ENCODE assay signal across 8 cellular contexts in the genomic region with DNA sequence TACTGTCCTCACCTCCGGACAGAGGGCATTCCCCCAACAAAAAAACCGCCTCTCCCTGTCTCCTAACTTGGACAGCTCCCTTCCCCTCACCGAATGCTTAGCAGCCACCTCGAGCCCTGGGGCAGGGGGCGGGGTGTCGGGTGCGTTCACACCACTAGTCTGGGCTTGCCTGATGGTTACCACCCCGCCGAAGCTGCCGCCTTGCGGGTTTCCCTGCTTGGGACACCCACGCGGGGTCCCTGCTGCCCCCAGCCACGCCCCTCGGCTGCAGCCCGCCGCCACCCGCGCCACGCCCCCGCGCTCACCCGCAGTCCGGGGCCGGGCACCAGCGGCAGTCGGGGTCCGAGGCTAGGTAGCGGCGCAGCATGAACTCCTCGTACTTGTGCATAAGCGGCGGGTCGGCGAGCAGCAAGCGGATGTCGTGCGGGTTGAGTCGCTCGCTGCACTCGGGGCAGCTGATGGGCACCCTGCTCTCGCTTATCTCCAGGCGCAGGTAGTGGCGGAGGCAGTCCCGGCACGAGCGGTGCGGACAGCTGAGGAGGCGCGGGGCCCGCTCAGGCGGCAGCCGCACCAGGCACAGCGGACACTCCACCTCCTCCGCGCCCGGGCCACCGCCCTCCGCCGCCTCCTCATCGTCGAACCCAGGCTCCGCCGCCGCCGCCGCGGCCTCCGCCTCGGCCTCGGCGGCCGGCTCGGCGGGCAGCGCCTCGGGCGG. TPM values are rescaled to one million over a fixed set of nuclear protein-coding genes. Genes with fewer than 3 reads are reported as not detected.
A peak's percentile ranks its signal among the peaks of the same experiment; 100 is the strongest.
DNase-seq lines count a peak whose midpoint lies in the region; ATAC-seq and TF ChIP-seq lines count a peak whose summit lies in the region.

No MANE protein-coding gene starts in this region.

- H2AFZ ChIP-seq in GM23338 = peak overlapping the region; percentile 88; the same call in 1 of the 2 replicates

- DNase-seq in GM23338 (ENCODE audit: low spot score) = peak; percentile 82
- peak; percentile 79 for DNase-seq in M059J (ENCODE audit: low read depth)
- DNase-seq in WERI-Rb-1 = peak; percentile 67
- DNase-seq in caudate nucleus (lab: John Stamatoyannopoulos, UW) = peak in 28 of 61 donors; percentile 9 to 66 (median 42)
- peak; percentile 13 for DNase-seq in kidney glomerular epithelial cell (lab: John Stamatoyannopoulos, UW)
- peak; percentile 30 to 45 for DNase-seq in stimulated activated CD4-positive, alpha-beta T cell treated with anti-CD3 and anti-CD28 coated beads, Interleukin-1b, Interleukin-23, amount 100 ng/mL, for 4 hours (ENCODE audit: low read depth in 2 of 2)
- DNase-seq in GOT3 (lab: John Stamatoyannopoulos, UW) = no peak

- peaks cover 22% of the 10 kb centered on the region for H3K27me3 ChIP-seq in GM23338 (ENCODE audit: insufficient read depth)
- H3K27me3 ChIP-seq in WERI-Rb-1 (ENCODE audit: insufficient read depth, low read depth, severe bottlenecking) = no peaks in the 10 kb centered on the region

- peak overlapping the region; percentile 85; the same call in 1 of the 2 replicates for H3K9ac ChIP-seq in ES-I3 (ENCODE audit: low read depth, low read length)

- peak overlapping the region; percentile 80 for H3K4me3 Mint-ChIP-seq in GM23338

- H3K4me1 ChIP-seq in ES-I3 (ENCODE audit: insufficient read depth, low read length) (peaks cover 16% of the 10 kb centered on the region), GM23338 (ENCODE audit: insufficient read depth) (peaks cover 20% of the 10 kb centered on the region)

- H3K36me3 Mint-ChIP-seq in GM23338 (ENCODE audit: low read depth) = no peaks in the 10 kb centered on the region; the same call in 2 of the 3 replicates

- H3K4me1 Mint-ChIP-seq in GM23338 = peaks cover 18% of the 10 kb centered on the region

- H3K27ac ChIP-seq in GM23338 (ENCODE audit: low read depth) = no peak overlapping the region
- peak overlapping the region; percentile 63 for H3K27ac ChIP-seq in WERI-Rb-1
- peak overlapping the region; percentile 36 for H3K27ac ChIP-seq in caudate nucleus (ENCODE audit: low read depth, low read length)

- H3K9me3 ChIP-seq in ES-I3 (ENCODE audit: control insufficient read depth, insufficient read depth, low read length) (no peaks in the 10 kb centered on the region), WERI-Rb-1 (ENCODE audit: severe bottlenecking) (no peaks in the 10 kb centered on the region)

- H3K27ac Mint-ChIP-seq in GM23338 = no peak overlapping the region

- no peaks in the 10 kb centered on the region for H3F3A ChIP-seq in GM23338 (replicated peaks; ENCODE audit: low read depth)

- H3K4me3 ChIP-seq in GM23338 = peak overlapping the region; percentile 82
- H3K4me3 ChIP-seq in WERI-Rb-1 (ENCODE audit: low read depth, low read length) = peak overlapping the region; percentile 84

- TF ChIP-seq CTCF in GM23338 (conservative IDR thresholded peaks at IDR 0.05; ENCODE audit: low read depth in 2 of 2) = no peak
- TF ChIP-seq CTCF in WERI-Rb-1 (IDR thresholded peaks at IDR 0.05; ENCODE audit: low read depth, low read length) = no peak

- no peaks in the 10 kb centered on the region; the same call in 2 of the 3 replicates for H3K9me3 Mint-ChIP-seq in GM23338

- H3K36me3 ChIP-seq in ES-I3 (ENCODE audit: insufficient read depth, low read length) (no peaks in the 10 kb centered on the region), GM23338 (ENCODE audit: insufficient read depth) (no peaks in the 10 kb centered on the region), WERI-Rb-1 (no peaks in the 10 kb centered on the region; the same call in 1 of the 2 replicates)

- peaks cover 13% of the 10 kb centered on the region for H4K20me1 ChIP-seq in GM23338 (replicated peaks; ENCODE audit: insufficient read depth)

- peaks cover 31% of the 10 kb centered on the region for H3K79me2 ChIP-seq in GM23338 (replicated peaks; ENCODE audit: insufficient read depth)

- peaks cover 3% of the 10 kb centered on the region; the same call in 1 of the 2 replicates for H3K9me2 ChIP-seq in GM23338 (ENCODE audit: insufficient read depth)

- ATAC-seq in GM23338 = peak; percentile 69

- peak overlapping the region; percentile 90 for H3K4me2 ChIP-seq in GM23338

- peaks cover 24% of the 10 kb centered on the region for H3K27me3 Mint-ChIP-seq in GM23338 (ENCODE audit: insufficient read depth, low read depth, poor library complexity)

TF ChIP-seq in GM23338, 12 proteins besides CTCF, POLR2A, EP300 and RAD21:
- TF ChIP-seq POLR2AphosphoS5 (IDR thresholded peaks at IDR 0.05; ENCODE audit: low read depth) (peak; percentile 30; the same call in 1 of the 2 replicates), ZNF114 (CRISPR knock-in tag; IDR thresholded peaks at IDR 0.05) (no peak)
- TF ChIP-seq, protein P1, sequence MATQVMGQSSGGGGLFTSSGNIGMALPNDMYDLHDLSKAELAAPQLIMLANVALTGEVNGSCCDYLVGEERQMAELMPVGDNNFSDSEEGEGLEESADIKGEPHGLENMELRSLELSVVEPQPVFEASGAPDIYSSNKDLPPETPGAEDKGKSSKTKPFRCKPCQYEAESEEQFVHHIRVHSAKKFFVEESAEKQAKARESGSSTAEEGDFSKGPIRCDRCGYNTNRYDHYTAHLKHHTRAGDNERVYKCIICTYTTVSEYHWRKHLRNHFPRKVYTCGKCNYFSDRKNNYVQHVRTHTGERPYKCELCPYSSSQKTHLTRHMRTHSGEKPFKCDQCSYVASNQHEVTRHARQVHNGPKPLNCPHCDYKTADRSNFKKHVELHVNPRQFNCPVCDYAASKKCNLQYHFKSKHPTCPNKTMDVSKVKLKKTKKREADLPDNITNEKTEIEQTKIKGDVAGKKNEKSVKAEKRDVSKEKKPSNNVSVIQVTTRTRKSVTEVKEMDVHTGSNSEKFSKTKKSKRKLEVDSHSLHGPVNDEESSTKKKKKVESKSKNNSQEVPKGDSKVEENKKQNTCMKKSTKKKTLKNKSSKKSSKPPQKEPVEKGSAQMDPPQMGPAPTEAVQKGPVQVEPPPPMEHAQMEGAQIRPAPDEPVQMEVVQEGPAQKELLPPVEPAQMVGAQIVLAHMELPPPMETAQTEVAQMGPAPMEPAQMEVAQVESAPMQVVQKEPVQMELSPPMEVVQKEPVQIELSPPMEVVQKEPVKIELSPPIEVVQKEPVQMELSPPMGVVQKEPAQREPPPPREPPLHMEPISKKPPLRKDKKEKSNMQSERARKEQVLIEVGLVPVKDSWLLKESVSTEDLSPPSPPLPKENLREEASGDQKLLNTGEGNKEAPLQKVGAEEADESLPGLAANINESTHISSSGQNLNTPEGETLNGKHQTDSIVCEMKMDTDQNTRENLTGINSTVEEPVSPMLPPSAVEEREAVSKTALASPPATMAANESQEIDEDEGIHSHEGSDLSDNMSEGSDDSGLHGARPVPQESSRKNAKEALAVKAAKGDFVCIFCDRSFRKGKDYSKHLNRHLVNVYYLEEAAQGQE (IDR thresholded peaks at IDR 0.05; ENCODE audit: unreplicated experiment) = peak; percentile 61

RNA-seq across cellular contexts. Expression of a gene that starts 0.7 kb away (rescaled TPM):
- total RNA-seq in GM23338 (2014; rRNA removed; shearing (Covaris generic)) = 10.6 and 11.9 TPM in 2 replicates
- polyA plus RNA-seq in GM23338 (2016; fragmentation: Nextera tagmentation; extraction: Ambion mirVana) = 2.6 and 2.9 TPM in 2 replicates
- total RNA-seq in M059J (2014; rRNA removed; shearing (Covaris generic)) = 9.0 and 11.9 TPM in 2 replicates
